In genomic region chr19:10292789-10293636, GRCh38 we compare ENCODE assay signal across 9 cellular contexts. TPM values are rescaled to one million over a fixed set of nuclear protein-coding genes. Genes with fewer than 3 reads are reported as not detected.
DNase-seq lines count a peak whose midpoint lies in the region; ATAC-seq, FAIRE-seq and TF ChIP-seq lines count a peak whose summit lies in the region.
"Had no signal": no experiment of that assay in that cellular context is flagged by ENCODE, and none has a peak within 500 bp of the region (broad histone marks: within the 10 kb centered on the region; RNA-seq: fewer than 3 reads in every experiment).

No MANE protein-coding gene starts in this region.

- H3K9me1 ChIP-seq in keratinocyte (ENCODE audit: control insufficient read depth, extremely low read depth, insufficient read depth, low read length), result no peaks in the 10 kb centered on the region

- no peak for ATAC-seq in activated CD8-positive, alpha-beta T cell treated with anti-CD3 and anti-CD28 coated beads, Interleukin-2, amount 10 ng/mL, durations not matched to agents 7 days and 5 days
- ATAC-seq in sciatic nerve, result no peak

- H3K4me3 ChIP-seq in keratinocyte (ENCODE audit: control insufficient read depth in 2 of 3, extremely low read depth in 1 of 3, insufficient read depth in 2 of 3, low read depth in 1 of 3, low read length in 3 of 3) (peak overlapping the region in 2 of 3 experiments; percentile 57 to 66), stomach (peak overlapping the region; percentile 33 to 51 (median 43))

- peak overlapping the region; percentile 80 for H3K27ac Mint-ChIP-seq in activated T-cell treated with anti-CD3 and anti-CD28 coated beads, Interleukin-2, amount 50 U/mL, for 24 hours
- peak overlapping the region; percentile 69 for H3K27ac Mint-ChIP-seq in activated CD8-positive, alpha-beta T cell treated with anti-CD3 and anti-CD28 coated beads, Interleukin-2, amount 10 ng/mL, durations not matched to agents 7 days and 5 days

- peaks cover 84% of the 10 kb centered on the region for H3K27me3 ChIP-seq in keratinocyte (ENCODE audit: control insufficient read depth, extremely low read depth, insufficient read depth, low read length)
- H3K27me3 ChIP-seq in stomach, result peaks cover 45 to 100% (median 88%) of the 10 kb centered on the region in 3 donors

- H2AFZ ChIP-seq in keratinocyte (ENCODE audit: control insufficient read depth, low read length), result no peak overlapping the region

- TF ChIP-seq EP300 in stomach (IDR thresholded peaks at IDR 0.05), result no peak

- no peaks in the 10 kb centered on the region for H3K79me2 ChIP-seq in keratinocyte (ENCODE audit: control insufficient read depth, insufficient read depth, low read length)

- H3K27ac ChIP-seq in keratinocyte (ENCODE audit: control insufficient read depth, insufficient read depth, low read length), result no peak overlapping the region
- no peak overlapping the region for H3K27ac ChIP-seq in stomach
- H3K27ac ChIP-seq: skin epidermis had no signal

- 13 to 28% (median 15%) methylated on average over 36 to 56 of the region's 56 CpGs for WGBS in stomach, 5 donors

- H3K36me3 ChIP-seq in keratinocyte (ENCODE audit: control insufficient read depth in 2 of 2, extremely low read depth in 1 of 2, insufficient read depth in 2 of 2, low read length in 2 of 2), result no peaks in the 10 kb centered on the region
- H3K36me3 ChIP-seq in stomach, result no peaks in the 10 kb centered on the region

- no peaks in the 10 kb centered on the region for H4K20me1 ChIP-seq in keratinocyte (ENCODE audit: control insufficient read depth, extremely low read depth, insufficient read depth, low read length)

- no peak for FAIRE-seq in keratinocyte (lab: Jason Lieb, UNC)

- CTCF ChIA-PET in activated CD8-positive, alpha-beta T cell treated with anti-CD3 and anti-CD28 coated beads, Interleukin-2, amount 10 ng/mL, durations not matched to agents 7 days and 5 days (lab: Charles Lee), result interaction anchor here (1.5 kb wide), 1 partner anchor 22 kb away, joined by 7 read pairs; the partner anchor contains the start of gene ICAM1

- H3K9me3 Mint-ChIP-seq in activated T-cell treated with anti-CD3 and anti-CD28 coated beads, Interleukin-2, amount 50 U/mL, for 24 hours, result no peaks in the 10 kb centered on the region
- H3K9me3 Mint-ChIP-seq in activated CD8-positive, alpha-beta T cell treated with anti-CD3 and anti-CD28 coated beads, Interleukin-2, amount 10 ng/mL, durations not matched to agents 7 days and 5 days (ENCODE audit: insufficient read depth), result no peaks in the 10 kb centered on the region

- TF ChIP-seq CTCF in keratinocyte (optimal IDR thresholded peaks at IDR 0.05 in 1 of 3, IDR thresholded peaks at IDR 0.05 in 1 of 3, conservative IDR thresholded peaks at IDR 0.05 in 1 of 3; ENCODE audit: extremely low read depth in 1 of 3, insufficient read depth in 2 of 3, low read length in 3 of 3) (no peak), stomach (IDR thresholded peaks at IDR 0.05) (no peak)

- TF ChIP-seq POLR2A in stomach (IDR thresholded peaks at IDR 0.05), result no peak

- peaks cover 24% of the 10 kb centered on the region for H3K4me1 ChIP-seq in keratinocyte (ENCODE audit: control insufficient read depth, extremely low read depth, insufficient read depth, low read length)
- H3K4me1 ChIP-seq in stomach, result peaks cover 57 to 84% (median 79%) of the 10 kb centered on the region in 4 donors

- no peak overlapping the region for H3K9ac ChIP-seq in keratinocyte (ENCODE audit: control insufficient read depth, extremely low read depth, insufficient read depth, low read length)

- peaks cover 66% of the 10 kb centered on the region for H3K4me1 Mint-ChIP-seq in activated T-cell treated with anti-CD3 and anti-CD28 coated beads, Interleukin-2, amount 50 U/mL, for 24 hours (ENCODE audit: low read depth)
- peaks cover 73% of the 10 kb centered on the region for H3K4me1 Mint-ChIP-seq in activated CD8-positive, alpha-beta T cell treated with anti-CD3 and anti-CD28 coated beads, Interleukin-2, amount 10 ng/mL, durations not matched to agents 7 days and 5 days (ENCODE audit: low read depth)

- POLR2A ChIA-PET in activated CD8-positive, alpha-beta T cell treated with anti-CD3 and anti-CD28 coated beads, Interleukin-2, amount 10 ng/mL, durations not matched to agents 7 days and 5 days (lab: Charles Lee), result interaction anchor here (1.6 kb wide), 1 partner anchor 22 kb away, joined by 10 read pairs; the partner anchor contains the start of gene ICAM1

- dilution Hi-C loops in keratinocyte (cut with MboI; ENCODE audit: extremely low pct_ligation_motif_present, low sequenced_read_pairs), result no loop called here

- no peak for DNase-seq in activated T-cell treated with anti-CD3 and anti-CD28 coated beads, Interleukin-2, amount 50 U/mL, for 24 hours
- DNase-seq in activated T-cell treated with anti-CD3 and anti-CD28 coated beads for 4 hours (no peak), keratinocyte (ENCODE audit: low read depth, low spot score) (no peak), stomach (no peak), NCI-H2227 (lab: John Stamatoyannopoulos, UW; ENCODE audit: unreplicated experiment) (no peak), sciatic nerve (ENCODE audit: low spot score) (no peak)
- DNase-seq in activated CD8-positive, alpha-beta T cell treated with anti-CD3 and anti-CD28 coated beads, Interleukin-2, amount 10 ng/mL, durations not matched to agents 7 days and 5 days, result no peak
- no peak for DNase-seq in activated effector memory CD4-positive, alpha-beta T cell treated with Interleukin-2 at 50 U/mL for 16 hours

- intact Hi-C loops in stomach (cut with DNase I; ENCODE audit: low total_unique reads), result no loop called here
- intact Hi-C loops in sciatic nerve (cut with DNase I), result no loop called here

- peak overlapping the region; percentile 70 for H3K4me3 Mint-ChIP-seq in activated T-cell treated with anti-CD3 and anti-CD28 coated beads, Interleukin-2, amount 50 U/mL, for 24 hours
- H3K4me3 Mint-ChIP-seq in activated CD8-positive, alpha-beta T cell treated with anti-CD3 and anti-CD28 coated beads, Interleukin-2, amount 10 ng/mL, durations not matched to agents 7 days and 5 days, result peak overlapping the region; percentile 73

- H3K27me3 Mint-ChIP-seq in activated T-cell treated with anti-CD3 and anti-CD28 coated beads, Interleukin-2, amount 50 U/mL, for 24 hours, result peaks cover 80% of the 10 kb centered on the region
- H3K27me3 Mint-ChIP-seq in activated CD8-positive, alpha-beta T cell treated with anti-CD3 and anti-CD28 coated beads, Interleukin-2, amount 10 ng/mL, durations not matched to agents 7 days and 5 days (ENCODE audit: low read depth), result peaks cover 71% of the 10 kb centered on the region

- H3K9me3 ChIP-seq in keratinocyte (ENCODE audit: control insufficient read depth, low read depth, low read length) (no peaks in the 10 kb centered on the region), stomach (no peaks in the 10 kb centered on the region)

- H3K4me2 ChIP-seq in keratinocyte (ENCODE audit: control insufficient read depth, extremely low read depth, insufficient read depth, low read depth, low read length), result peak overlapping the region; percentile 90

- no peaks in the 10 kb centered on the region for H3K36me3 Mint-ChIP-seq in activated T-cell treated with anti-CD3 and anti-CD28 coated beads, Interleukin-2, amount 50 U/mL, for 24 hours (ENCODE audit: low read depth)
- H3K36me3 Mint-ChIP-seq in activated CD8-positive, alpha-beta T cell treated with anti-CD3 and anti-CD28 coated beads, Interleukin-2, amount 10 ng/mL, durations not matched to agents 7 days and 5 days (ENCODE audit: low read depth), result peaks cover 7% of the 10 kb centered on the region

RNA-seq across cellular contexts. Expression of gene ICAM5, which starts 3.3 kb away (rescaled TPM):
- under 1 TPM; 0.29 to 0.57 TPM for total RNA-seq in activated CD8-positive, alpha-beta T cell treated with anti-CD3 and anti-CD28 coated beads, Interleukin-2, amount 10 ng/mL, durations not matched to agents 7 days and 5 days
- polyA plus RNA-seq in keratinocyte, result 0.20 to 0.55 TPM (median 0.43 TPM) in 3 replicates
- polyA plus RNA-seq in keratinocyte (2011; ENCODE audit: low read depth), result 0.20 TPM
- polyA plus RNA-seq in keratinocyte (2011; cell fraction: cytosol; rRNA removed), result 0.02 and 0.09 TPM in 2 replicates
- polyA plus RNA-seq in keratinocyte (2011; cell fraction: nucleus; rRNA removed), result 2.2 and 5.0 TPM in 2 replicates
- polyA plus RNA-seq in keratinocyte (2012; ENCODE audit: low replicate concordance), result 0.28 and 0.66 TPM in 2 replicates
- polyA minus RNA-seq in keratinocyte, result 0.10 TPM in 1 of 3 replicates, not detected in the others
- not detected for polyA minus RNA-seq in keratinocyte (2011; cell fraction: cytosol; rRNA and poly(A)+ RNA removed)
- polyA minus RNA-seq in keratinocyte (2011; cell fraction: nucleus; rRNA and poly(A)+ RNA removed), result 0.32 and 0.47 TPM in 2 replicates
- under 1 TPM in 1 of 5 donors, not detected in 4; 0.45 TPM for total RNA-seq in stomach
- polyA plus RNA-seq in stomach, result under 1 TPM in 2 of 3 donors, not detected in 1; 0.12 to 0.50 TPM
- total RNA-seq in sciatic nerve, result 1.6 TPM

RNA-seq across cellular contexts. Expression of gene ICAM4, which starts 6.3 kb away (rescaled TPM):
- total RNA-seq in activated CD8-positive, alpha-beta T cell treated with anti-CD3 and anti-CD28 coated beads, Interleukin-2, amount 10 ng/mL, durations not matched to agents 7 days and 5 days, result 1 to 10 TPM in 1 of 2 experiments, under 1 TPM in 1; 0.99 to 1.1 TPM
- polyA plus RNA-seq in keratinocyte (0.18 to 0.35 TPM (median 0.25 TPM) in 3 replicates), stomach (under 1 TPM in 2 of 3 donors, not detected in 1; 0.56 to 0.85 TPM)
- polyA plus RNA-seq in keratinocyte (2011; ENCODE audit: low read depth), result not detected
- 0.11 and 0.38 TPM in 2 replicates for polyA plus RNA-seq in keratinocyte (2011; cell fraction: cytosol; rRNA removed)
- 0.21 and 0.23 TPM in 2 replicates for polyA plus RNA-seq in keratinocyte (2011; cell fraction: nucleus; rRNA removed)
- polyA plus RNA-seq in keratinocyte (2012; ENCODE audit: low replicate concordance), result 0.16 and 0.23 TPM in 2 replicates
- polyA minus RNA-seq in keratinocyte, result 0.43 to 0.49 TPM in 2 of 3 replicates, not detected in the other
- polyA minus RNA-seq in keratinocyte (2011; cell fraction: cytosol; rRNA and poly(A)+ RNA removed), result not detected
- not detected in 2 replicates for polyA minus RNA-seq in keratinocyte (2011; cell fraction: nucleus; rRNA and poly(A)+ RNA removed)
- total RNA-seq in stomach (1 to 10 TPM in 1 of 5 donors, not detected in 4; 1.9 TPM), sciatic nerve (not detected)

RNA-seq across cellular contexts. Expression of gene ZGLP1, which starts 16.6 kb away (rescaled TPM):
- 1 to 10 TPM; 3.4 to 3.8 TPM for total RNA-seq in activated CD8-positive, alpha-beta T cell treated with anti-CD3 and anti-CD28 coated beads, Interleukin-2, amount 10 ng/mL, durations not matched to agents 7 days and 5 days
- 0.43 to 2.1 TPM (median 0.71 TPM) in 3 replicates for polyA plus RNA-seq in keratinocyte
- polyA plus RNA-seq in keratinocyte (2011; ENCODE audit: low read depth), result 0.50 TPM
- polyA plus RNA-seq in keratinocyte (2011; cell fraction: cytosol; rRNA removed), result 0.46 and 0.53 TPM in 2 replicates
- 2.8 and 3.4 TPM in 2 replicates for polyA plus RNA-seq in keratinocyte (2011; cell fraction: nucleus; rRNA removed)
- 0.99 and 2.6 TPM in 2 replicates for polyA plus RNA-seq in keratinocyte (2012; ENCODE audit: low replicate concordance)
- 0.35 TPM in 1 of 3 replicates, not detected in the others for polyA minus RNA-seq in keratinocyte
- polyA minus RNA-seq in keratinocyte (2011; cell fraction: cytosol; rRNA and poly(A)+ RNA removed), result not detected
- polyA minus RNA-seq in keratinocyte (2011; cell fraction: nucleus; rRNA and poly(A)+ RNA removed), result 0.63 and 0.93 TPM in 2 replicates
- total RNA-seq in stomach, result 1 to 10 TPM in 2 of 5 donors, not detected in 3; 2.2 to 2.3 TPM
- 1 to 10 TPM; 3.7 to 8.6 (median 4.3) TPM for polyA plus RNA-seq in stomach
- total RNA-seq in sciatic nerve, result 5.7 TPM

RNA-seq across cellular contexts. Expression of gene ICAM1, which starts 22.1 kb away (rescaled TPM):
- total RNA-seq in activated CD8-positive, alpha-beta T cell treated with anti-CD3 and anti-CD28 coated beads, Interleukin-2, amount 10 ng/mL, durations not matched to agents 7 days and 5 days, result 10 to 100 TPM; 10.7 to 11.1 TPM
- polyA plus RNA-seq in keratinocyte, result 0.30 to 0.56 TPM (median 0.35 TPM) in 3 replicates
- polyA plus RNA-seq in keratinocyte (2011; ENCODE audit: low read depth), result 1.3 TPM
- 0.29 and 0.57 TPM in 2 replicates for polyA plus RNA-seq in keratinocyte (2011; cell fraction: cytosol; rRNA removed)
- polyA plus RNA-seq in keratinocyte (2011; cell fraction: nucleus; rRNA removed), result 2.2 and 2.9 TPM in 2 replicates
- 0.48 and 0.51 TPM in 2 replicates for polyA plus RNA-seq in keratinocyte (2012; ENCODE audit: low replicate concordance)
- polyA minus RNA-seq in keratinocyte, result 0.30 to 0.42 TPM in 2 of 3 replicates, not detected in the other
- 2.7 TPM for polyA minus RNA-seq in keratinocyte (2011; cell fraction: cytosol; rRNA and poly(A)+ RNA removed)
- 2.3 and 2.5 TPM in 2 replicates for polyA minus RNA-seq in keratinocyte (2011; cell fraction: nucleus; rRNA and poly(A)+ RNA removed)
- 10 to 100 TPM in 2 of 5 donors, 1 to 10 TPM in 3; 2.3 to 15.6 (median 8.7) TPM for total RNA-seq in stomach
- 1 to 10 TPM; 7.9 to 9.5 (median 8.8) TPM for polyA plus RNA-seq in stomach
- total RNA-seq in sciatic nerve, result 30.7 TPM

RNA-seq across cellular contexts. Expression of gene FDX2, which starts 22.8 kb away (rescaled TPM):
- 1 to 10 TPM; 8.2 to 9.4 TPM for total RNA-seq in activated CD8-positive, alpha-beta T cell treated with anti-CD3 and anti-CD28 coated beads, Interleukin-2, amount 10 ng/mL, durations not matched to agents 7 days and 5 days
- 19.2 to 28.8 TPM (median 21.8 TPM) in 3 replicates for polyA plus RNA-seq in keratinocyte
- 2.1 TPM for polyA plus RNA-seq in keratinocyte (2011; ENCODE audit: low read depth)
- polyA plus RNA-seq in keratinocyte (2011; cell fraction: cytosol; rRNA removed), result 15.8 and 37.7 TPM in 2 replicates
- 13.6 and 20.1 TPM in 2 replicates for polyA plus RNA-seq in keratinocyte (2011; cell fraction: nucleus; rRNA removed)
- 19.8 and 24.8 TPM in 2 replicates for polyA plus RNA-seq in keratinocyte (2012; ENCODE audit: low replicate concordance)
- polyA minus RNA-seq in keratinocyte, result 10.7 to 20.7 TPM (median 15.4 TPM) in 3 replicates
- 19.0 TPM for polyA minus RNA-seq in keratinocyte (2011; cell fraction: cytosol; rRNA and poly(A)+ RNA removed)
- 4.6 and 5.2 TPM in 2 replicates for polyA minus RNA-seq in keratinocyte (2011; cell fraction: nucleus; rRNA and poly(A)+ RNA removed)
- total RNA-seq in stomach, result 10 to 100 TPM in 2 of 5 donors, 1 to 10 TPM in 1, under 1 TPM in 1, not detected in 1; 0.89 to 54.3 (median 14.9) TPM
- polyA plus RNA-seq in stomach, result 10 to 100 TPM; 28.8 to 32.9 (median 29.5) TPM
- 15.2 TPM for total RNA-seq in sciatic nerve
